In genomic region chr12:56962247-56962646, GRCh38 we compare ENCODE assay signal across 2 cellular contexts. TPM values are rescaled to one million over a fixed set of nuclear protein-coding genes. Genes with fewer than 3 reads are reported as not detected.
"Had no signal": no experiment of that assay in that cellular context is flagged by ENCODE, and none has a peak within 500 bp of the region (broad histone marks: within the 10 kb centered on the region; RNA-seq: fewer than 3 reads in every experiment).

No MANE protein-coding gene starts in this region.

RNA-seq across cellular contexts. Expression of gene RDH16, which starts 4.8 kb away (rescaled TPM):
- total RNA-seq: G401 had no signal

RNA-seq across cellular contexts. Expression of gene SDR9C7, which starts 28.0 kb away (rescaled TPM):
- total RNA-seq: G401, GM12878 had no signal

RNA-seq across cellular contexts. Expression of gene TAC3, which starts 54.1 kb away (rescaled TPM):
- total RNA-seq: GM12878 had no signal
